8 cellular contexts compared by ENCODE assay signal in genomic region chr3:170414202-170414663, GRCh38. TPM values are rescaled to one million over a fixed set of nuclear protein-coding genes. Genes with fewer than 3 reads are reported as not detected.
A peak's percentile ranks its signal among the peaks of the same experiment; 100 is the strongest.
DNase-seq lines count a peak whose midpoint lies in the region; ATAC-seq and TF ChIP-seq lines count a peak whose summit lies in the region.

No MANE protein-coding gene starts in this region.

- peaks cover 13% of the 10 kb centered on the region for H3K4me1 Mint-ChIP-seq in brain

- TF ChIP-seq CTCF in brain (conservative IDR thresholded peaks at IDR 0.05): peak; percentile 95 to 98

- ATAC-seq in GM19023 (IDR thresholded peaks at IDR 0.05; ENCODE audit: unreplicated experiment) (peak; percentile 65), HG03439 (IDR thresholded peaks at IDR 0.05; ENCODE audit: unreplicated experiment) (no peak)

- no peaks in the 10 kb centered on the region for H3K9me3 ChIP-seq in MG63

- no peaks in the 10 kb centered on the region for H3K36me3 Mint-ChIP-seq in brain

- peak overlapping the region in 2 of 5 experiments; percentile 47 to 70 for H3K27ac Mint-ChIP-seq in brain

- peaks cover 0 to 3% (median 0%) of the 10 kb centered on the region in 5 experiments for H3K9me3 Mint-ChIP-seq in brain

- peaks cover 27% of the 10 kb centered on the region for H3K27me3 Mint-ChIP-seq in brain

- H3K4me3 ChIP-seq in MG63: no peak overlapping the region

- H3K4me3 Mint-ChIP-seq in brain: peak overlapping the region in 1 of 5 experiments; percentile 59

- no peaks in the 10 kb centered on the region for H3K27me3 ChIP-seq in MG63

- peak; percentile 76 for DNase-seq in COLO829 (ENCODE audit: low spot score)
- DNase-seq in MG63: peak; percentile 70
- DNase-seq in RKO (ENCODE audit: low spot score): peak; percentile 73
- peak; percentile 92 for DNase-seq in inferior parietal cortex (ENCODE audit: extremely low spot score)
- DNase-seq in stimulated activated CD4-positive, alpha-beta T cell treated with anti-CD3 and anti-CD28 coated beads, Interleukin-2, amount 100 ng/mL, for 4 hours (ENCODE audit: low read depth): peak; percentile 5

- no peaks in the 10 kb centered on the region for H3K36me3 ChIP-seq in MG63

RNA-seq across cellular contexts. Expression of gene CLDN11, which starts 4.4 kb away (rescaled TPM):
- 18.6 and 28.7 TPM in 2 replicates for total RNA-seq in MG63 (2014; rRNA removed; shearing (Covaris generic); ENCODE audit: low replicate concordance)
- 104 TPM for polyA plus RNA-seq in brain (ENCODE audit: insufficient read depth, low read depth, low replicate concordance)

RNA-seq across cellular contexts. Expression of gene SKIL, which starts 56.7 kb away (rescaled TPM):
- total RNA-seq in MG63 (2014; rRNA removed; shearing (Covaris generic); ENCODE audit: low replicate concordance): 26.8 and 27.5 TPM in 2 replicates
- 2.4 TPM for polyA plus RNA-seq in brain (ENCODE audit: insufficient read depth, low read depth, low replicate concordance)

Comparison
In these comparisons a context has a peak if more than half of its experiments do, and no peak if none do; other contexts are left out.
1. DNase-seq: peak in every context shown above with its lines; median percentile 92 in inferior parietal cortex; 76 in COLO829; 73 in RKO; 70 in MG63; 5 in stimulated activated CD4-positive, alpha-beta T cell treated with anti-CD3 and anti-CD28 coated beads, Interleukin-2, amount 100 ng/mL, for 4 hours.